In genomic region chr2:135742307-135742838, GRCh38 we compare ENCODE assay signal across 8 cellular contexts. TPM values are rescaled to one million over a fixed set of nuclear protein-coding genes. Genes with fewer than 3 reads are reported as not detected.
A peak's percentile ranks its signal among the peaks of the same experiment; 100 is the strongest.
DNase-seq lines count a peak whose midpoint lies in the region; ATAC-seq and TF ChIP-seq lines count a peak whose summit lies in the region.

No MANE protein-coding gene starts in this region.

- H3K27ac ChIP-seq in IMR-90 (ENCODE audit: insufficient read depth, low read length) (peak overlapping the region; percentile 100), SK-N-MC (peak overlapping the region; percentile 73)

- H2AK5ac ChIP-seq in IMR-90 (ENCODE audit: low read depth, low read length) = peak overlapping the region; percentile 88; the same call in 1 of the 2 replicates

- peaks cover 8% of the 10 kb centered on the region for H3K4me1 ChIP-seq in IMR-90 (ENCODE audit: control insufficient read depth, insufficient read depth, low read length)

- H3K9me3 Mint-ChIP-seq in immature natural killer cell = no peaks in the 10 kb centered on the region

- peak overlapping the region; percentile 95 for H3K23ac ChIP-seq in IMR-90 (ENCODE audit: low read depth, low read length)

- H4K20me1 ChIP-seq in IMR-90 (ENCODE audit: insufficient read depth, low read length) = peaks cover 31% of the 10 kb centered on the region; the same call in 1 of the 2 replicates

- H4K8ac ChIP-seq in IMR-90 (ENCODE audit: low read depth in 2 of 2, low read length in 2 of 2) = peak overlapping the region; percentile 64 to 77; a peak in 2 of 4 replicates

- peak overlapping the region; percentile 96 for H2AK9ac ChIP-seq in IMR-90 (replicated peaks; ENCODE audit: low read depth, low read length, poor library complexity)

- H3K9me1 ChIP-seq in IMR-90 (ENCODE audit: insufficient read depth, low read length) = peaks cover 3% of the 10 kb centered on the region; the same call in 1 of the 2 replicates

- peak overlapping the region; percentile 66 for H4K5ac ChIP-seq in IMR-90 (ENCODE audit: low read depth, low read length)

- H3K9ac ChIP-seq in IMR-90 (ENCODE audit: low read depth, low read length) = peak overlapping the region; percentile 100
- peak overlapping the region; percentile 91 for H3K9ac ChIP-seq in SK-N-MC (ENCODE audit: insufficient read length)

- dilution Hi-C loops in IMR-90 (cut with HindIII; ENCODE audit: low sequenced_read_pairs, unreplicated experiment) = no loop called here

- peak overlapping the region; percentile 94 to 99 (median 97) for H3K27ac Mint-ChIP-seq in immature natural killer cell

- no peak overlapping the region; the same call in 2 of the 3 replicates for H2BK15ac ChIP-seq in IMR-90 (ENCODE audit: low read depth, low read length)

- BruUV-seq in IMR-90 (replicated peaks; lab: Mats Ljungman, UMichigan) = no TSS peak

- TF ChIP-seq RAD21 in IMR-90 (IDR thresholded peaks at IDR 0.05; ENCODE audit: low read length) = no peak

- H3K56ac ChIP-seq in IMR-90 (ENCODE audit: extremely low read depth, insufficient read depth, low read length) = peak overlapping the region; percentile 82

- H2AFZ ChIP-seq in IMR-90 (replicated peaks; ENCODE audit: low read length, poor library complexity) = peak overlapping the region; percentile 95

- H2BK5ac ChIP-seq in IMR-90 (ENCODE audit: low read depth, low read length, poor library complexity, severe bottlenecking) = peak overlapping the region; percentile 97

- CTCF ChIA-PET in IMR-90 (lab: Yijun Ruan, JAX) = no interaction called here

- peak overlapping the region; percentile 85 for H2BK120ac ChIP-seq in IMR-90 (ENCODE audit: low read depth, low read length)

- peak overlapping the region; percentile 48; the same call in 1 of the 2 replicates for H3K4me2 ChIP-seq in IMR-90 (ENCODE audit: low read depth, low read length)

- in situ Hi-C loops in IMR-90 (cut with MboI; ENCODE audit: low sequenced_read_pairs) = no loop called here
- in situ Hi-C loops in T47D (cut with HindIII; ENCODE audit: low pct_unique_long_range_greater_than_20kb, low sequenced_read_pairs) = no loop called here

- TF ChIP-seq POLR2A in IMR-90 (IDR thresholded peaks at IDR 0.05; ENCODE audit: low read depth, low read length) = peak; percentile 21; the same call in 1 of the 2 replicates

- H3K27me3 Mint-ChIP-seq in immature natural killer cell (ENCODE audit: low read depth in 3 of 3) = peaks cover 3 to 6% (median 4%) of the 10 kb centered on the region in 3 donors

- peaks cover 47 to 53% of the 10 kb centered on the region in 2 donors for H3K4me1 Mint-ChIP-seq in immature natural killer cell

- H3K4ac ChIP-seq in IMR-90 (ENCODE audit: low read depth, low read length) = peak overlapping the region; percentile 98

- POLR2A ChIA-PET in IMR-90 (lab: Charles Lee; ENCODE audit: unreplicated experiment) = interaction anchor here (0.5 to 1.0 kb wide), 2 partner anchors 14 to 92 kb away, joined by 3 to 5 read pairs; no protein-coding TSS in a partner anchor

- intact Hi-C loops in IMR-90 (cut with micrococcal nuclease) = loop anchor here (5.0 kb wide), 1 partner anchor 690 kb away; the partner anchor contains the start of gene RAB3GAP1

- H3K9me3 ChIP-seq in IMR-90 (ENCODE audit: control insufficient read depth, insufficient read depth, low read length) (no peaks in the 10 kb centered on the region), SK-N-MC (ENCODE audit: low read depth, low read length) (no peaks in the 10 kb centered on the region)

- peak overlapping the region; percentile 91 to 97 (median 93) for H3K4me3 Mint-ChIP-seq in immature natural killer cell

- H4K91ac ChIP-seq in IMR-90 (ENCODE audit: insufficient read depth, low read depth, low read length) = peak overlapping the region; percentile 86

- H3K36me3 Mint-ChIP-seq in immature natural killer cell = peaks cover 0 to 7% (median 0%) of the 10 kb centered on the region in 3 donors

- peak overlapping the region; percentile 98 for H3K14ac ChIP-seq in IMR-90 (replicated peaks; ENCODE audit: low read depth, low read length)

- no peak for TF ChIP-seq CTCF in IMR-90 (conservative IDR thresholded peaks at IDR 0.05; ENCODE audit: low read depth, low read length)

- 0% methylated on average over 3 of the region's 35 CpGs; no CpG with 5 or more reads in 1 of the 2 experiments for WGBS in IMR-90 (ENCODE audit: extremely low coverage in 2 of 2, insufficient read length in 1 of 2), 2 experiments

- peak; percentile 33 for ATAC-seq in GM21717 (IDR thresholded peaks at IDR 0.05; ENCODE audit: unreplicated experiment)
- peak; percentile 6 for ATAC-seq in IMR-90 (ENCODE audit: low read depth)

- peaks cover 9 to 23% of the 10 kb centered on the region in 2 experiments; a peak in 3 of 4 replicates for H3K79me1 ChIP-seq in IMR-90 (ENCODE audit: low read depth in 1 of 2, low read length in 2 of 2)

- H3K36me3 ChIP-seq in IMR-90 (ENCODE audit: control insufficient read depth, insufficient read depth, low read length) (peaks cover 3% of the 10 kb centered on the region), SK-N-MC (ENCODE audit: insufficient read depth, low read length) (peaks cover 13% of the 10 kb centered on the region)

- peak; percentile 9 for DNase-seq in DMS153 (lab: John Stamatoyannopoulos, UW)
- no peak for DNase-seq in DMS153 treated with DMSO at 0.1 percent for 48 hours (lab: John Stamatoyannopoulos, UW; ENCODE audit: unreplicated experiment)
- DNase-seq in IMR-90 = peak; percentile 64
- DNase-seq in SK-N-MC (ENCODE audit: low read depth, low spot score) = peak; percentile 2
- DNase-seq in T47D (ENCODE audit: low read depth in 1 of 2, low spot score in 1 of 2) = peak; percentile 16 to 48
- DNase-seq in immature natural killer cell = peak; percentile 54 to 57 (median 55)
- peak; percentile 10 for DNase-seq in smooth muscle cell of the brain vasculature (ENCODE audit: low read depth, low spot score)

- no peaks in the 10 kb centered on the region for H3K27me3 ChIP-seq in IMR-90 (ENCODE audit: control insufficient read depth, insufficient read depth, low read length)

- H3K18ac ChIP-seq in IMR-90 (ENCODE audit: low read depth, low read length) = peak overlapping the region; percentile 53

- H2BK20ac ChIP-seq in IMR-90 (ENCODE audit: low read depth, low read length) = no peak overlapping the region

- H3K4me3 ChIP-seq in IMR-90 (ENCODE audit: insufficient read depth, low read depth, low read length) (peak overlapping the region; percentile 83), SK-N-MC (peak overlapping the region; percentile 82)

TF ChIP-seq in IMR-90, 13 proteins besides CTCF, POLR2A, EP300 and RAD21:
- TF ChIP-seq BHLHE40 (IDR thresholded peaks at IDR 0.05; ENCODE audit: low read depth, low read length) (no peak), ELK1 (IDR thresholded peaks at IDR 0.05; ENCODE audit: borderline replicate concordance, low read depth, low read length) (no peak), USF2 (IDR thresholded peaks at IDR 0.05; ENCODE audit: low read depth, low read length) (no peak), FOS (IDR thresholded peaks at IDR 0.05; ENCODE audit: low read depth, low read length) (no peak), MAFK (IDR thresholded peaks at IDR 0.05; ENCODE audit: low read depth, low read length) (peak; percentile 43), NFE2L2 (IDR thresholded peaks at IDR 0.05; ENCODE audit: low read depth, low read length) (peak; percentile 31; the same call in 1 of the 2 replicates), RFX5 (IDR thresholded peaks at IDR 0.05; ENCODE audit: low read depth, low read length) (no peak), SMC3 (IDR thresholded peaks at IDR 0.05; ENCODE audit: low read depth, low read length) (no peak), CEBPB (IDR thresholded peaks at IDR 0.05; ENCODE audit: low read depth, low read length) (no peak; the same call in 1 of the 2 replicates), MAZ (IDR thresholded peaks at IDR 0.05; ENCODE audit: borderline replicate concordance, low read depth, low read length) (no peak), MXI1 (IDR thresholded peaks at IDR 0.05; ENCODE audit: borderline replicate concordance, low read depth, low read length) (no peak), CHD1 (IDR thresholded peaks at IDR 0.05; ENCODE audit: low read depth, low read length) (no peak)

RNA-seq across cellular contexts. Expression of gene UBXN4, which starts 0.7 kb away (rescaled TPM):
- 49.1 and 64.7 TPM in 2 replicates for total RNA-seq in IMR-90 (2012; rRNA removed)
- polyA plus RNA-seq in IMR-90 (2012; rRNA removed) (39.1 and 48.1 TPM in 2 replicates), immature natural killer cell (100 to 1,000 TPM in 1 of 3 donors, 10 to 100 TPM in 2; 79.4 to 101 (median 99.5) TPM)
- 8.1 and 14.9 TPM in 2 replicates for polyA plus RNA-seq in IMR-90 (2012; cell fraction: cytosol; rRNA removed)
- 19.8 and 128 TPM in 2 replicates for polyA plus RNA-seq in IMR-90 (2012; cell fraction: nucleus; rRNA removed; ENCODE audit: low replicate concordance)
